ENCODE assay signal across 12 cellular contexts in the genomic region with DNA sequence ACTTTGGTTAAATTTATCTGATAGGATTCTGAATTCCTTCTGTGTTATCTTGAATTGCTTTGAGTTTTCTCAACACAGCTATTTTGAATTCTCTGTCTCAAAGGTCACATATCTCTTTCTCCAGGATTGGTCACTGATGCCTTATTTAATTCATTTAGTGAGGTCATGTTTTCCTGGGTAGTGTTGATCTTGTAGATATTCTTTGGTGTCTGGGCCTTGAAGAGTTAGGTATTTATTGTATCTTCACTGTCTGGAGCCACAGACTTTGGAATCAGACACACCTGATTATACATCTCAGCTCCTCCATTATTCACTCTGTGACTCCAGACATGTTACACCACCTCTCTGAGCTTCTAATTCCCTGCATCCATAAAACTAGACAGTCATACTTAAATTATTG. TPM values are rescaled to one million over a fixed set of nuclear protein-coding genes. Genes with fewer than 3 reads are reported as not detected.
DNase-seq lines count a peak whose midpoint lies in the region; ATAC-seq, FAIRE-seq and TF ChIP-seq lines count a peak whose summit lies in the region.
"Had no signal": no experiment of that assay in that cellular context is flagged by ENCODE, and none has a peak within 500 bp of the region (broad histone marks: within the 10 kb centered on the region; RNA-seq: fewer than 3 reads in every experiment).

No MANE protein-coding gene starts in this region.

- DNase-seq in IMR-90 (peak; percentile 33), brain microvascular endothelial cell (no peak), trophoblast cell (peak; percentile 68 to 93), HTR-8/SVneo (ENCODE audit: insufficient read length, low spot score) (no peak), MG63 (no peak), NK-92 (lab: John Stamatoyannopoulos, UW; ENCODE audit: unreplicated experiment) (no peak)
- DNase-seq: COR-L47, H9, MV-4-11, NCI-H1930, PC-9 had no signal

- H3K9me1 ChIP-seq in IMR-90 (ENCODE audit: insufficient read depth, low read length): peaks cover 32% of the 10 kb centered on the region

- TF ChIP-seq CTCF in IMR-90 (conservative IDR thresholded peaks at IDR 0.05; ENCODE audit: low read depth, low read length) (no peak), brain microvascular endothelial cell (IDR thresholded peaks at IDR 0.05; ENCODE audit: low read depth, low read length, missing control alignments) (no peak)

- H3K4me3 ChIP-seq in BLaER1 (no peak overlapping the region), IMR-90 (ENCODE audit: insufficient read depth, low read depth, low read length) (no peak overlapping the region), brain microvascular endothelial cell (ENCODE audit: low read depth, low read length) (no peak overlapping the region), trophoblast cell (ENCODE audit: low read depth, low read length) (no peak overlapping the region), MG63 (no peak overlapping the region)
- H3K4me3 ChIP-seq: PC-9 had no signal

- ATAC-seq in IMR-90 (ENCODE audit: low read depth): no peak

- FAIRE-seq in HTR-8/SVneo (lab: Jason Lieb, UNC): no peak

- H4K20me1 ChIP-seq in BLaER1 (no peaks in the 10 kb centered on the region), IMR-90 (ENCODE audit: insufficient read depth, low read length) (no peaks in the 10 kb centered on the region)

- no peak for TF ChIP-seq POLR2A in IMR-90 (IDR thresholded peaks at IDR 0.05; ENCODE audit: low read depth, low read length)

- H2BK120ac ChIP-seq in IMR-90 (ENCODE audit: low read depth, low read length): peak overlapping the region; percentile 98
- H2BK120ac ChIP-seq in trophoblast cell (ENCODE audit: insufficient read depth, low read length, poor library complexity): no peak overlapping the region

- H3K9me3 ChIP-seq in BLaER1 (no peaks in the 10 kb centered on the region; the same call in 1 of the 2 replicates), IMR-90 (ENCODE audit: control insufficient read depth, insufficient read depth, low read length) (no peaks in the 10 kb centered on the region), trophoblast cell (ENCODE audit: insufficient read depth, low read depth, low read length) (no peaks in the 10 kb centered on the region), MG63 (no peaks in the 10 kb centered on the region)

- peak overlapping the region; percentile 92; the same call in 2 of the 3 replicates for H2BK15ac ChIP-seq in IMR-90 (ENCODE audit: low read depth, low read length)

- H4K8ac ChIP-seq in IMR-90 (ENCODE audit: low read depth in 2 of 2, low read length in 2 of 2): peak overlapping the region; percentile 16 to 56; a peak in 2 of 4 replicates
- H4K8ac ChIP-seq in trophoblast cell (ENCODE audit: low read depth, low read length): no peak overlapping the region

- dilution Hi-C loops in IMR-90 (cut with HindIII; ENCODE audit: low sequenced_read_pairs, unreplicated experiment): no loop called here

- TF ChIP-seq RAD21 in IMR-90 (IDR thresholded peaks at IDR 0.05; ENCODE audit: low read length): no peak

- no TSS peak for BruUV-seq in IMR-90 (replicated peaks; lab: Mats Ljungman, UMichigan)

- H3K27ac ChIP-seq in BLaER1: peak overlapping the region; percentile 90; the same call in 1 of the 2 replicates
- H3K27ac ChIP-seq in IMR-90 (ENCODE audit: insufficient read depth, low read length): 0 out of 2 replicates have a peak overlapping the region, but pooled peaks have one; percentile 48
- H3K27ac ChIP-seq in brain microvascular endothelial cell: peak overlapping the region; percentile 27
- H3K27ac ChIP-seq in trophoblast cell (ENCODE audit: low read depth, low read length): no peak overlapping the region
- H3K27ac ChIP-seq: PC-9 had no signal

- H2AFZ ChIP-seq in IMR-90 (replicated peaks; ENCODE audit: low read length, poor library complexity): no peak overlapping the region
- no peak overlapping the region for H2AFZ ChIP-seq in trophoblast cell (ENCODE audit: insufficient read depth, low read length, poor library complexity)
- H2AFZ ChIP-seq: PC-9 had no signal

- H3K4me2 ChIP-seq in BLaER1: peak overlapping the region; percentile 78
- no peak overlapping the region for H3K4me2 ChIP-seq in IMR-90 (ENCODE audit: low read depth, low read length)
- no peak overlapping the region for H3K4me2 ChIP-seq in trophoblast cell (ENCODE audit: low read length)
- H3K4me2 ChIP-seq: PC-9 had no signal

- in situ Hi-C loops in IMR-90 (cut with MboI; ENCODE audit: low sequenced_read_pairs) (no loop called here), brain microvascular endothelial cell (cut with HindIII; ENCODE audit: low pct_ligation_motif_present, low sequenced_read_pairs) (no loop called here)

- H3K23ac ChIP-seq in IMR-90 (ENCODE audit: low read depth, low read length) (peak overlapping the region; percentile 19; the same call in 1 of the 2 replicates), trophoblast cell (ENCODE audit: low read length) (no peak overlapping the region)

- H3K36me3 ChIP-seq in BLaER1 (no peaks in the 10 kb centered on the region), IMR-90 (ENCODE audit: control insufficient read depth, insufficient read depth, low read length) (no peaks in the 10 kb centered on the region), brain microvascular endothelial cell (replicated peaks) (no peaks in the 10 kb centered on the region), trophoblast cell (ENCODE audit: control insufficient read depth in 1 of 2, insufficient read depth in 2 of 2, low read length in 2 of 2) (no peaks in the 10 kb centered on the region), MG63 (no peaks in the 10 kb centered on the region)

- H3K18ac ChIP-seq in IMR-90 (ENCODE audit: low read depth, low read length) (peak overlapping the region; percentile 40; the same call in 1 of the 2 replicates), trophoblast cell (ENCODE audit: low read length) (no peak overlapping the region)

- POLR2A ChIA-PET in IMR-90 (lab: Charles Lee; ENCODE audit: unreplicated experiment): interaction anchor here (0.6 kb wide), 1 partner anchor 32 kb away, joined by 4 read pairs; no protein-coding TSS in a partner anchor

- H2AK5ac ChIP-seq in IMR-90 (ENCODE audit: low read depth, low read length): no peak overlapping the region
- H2AK5ac ChIP-seq in trophoblast cell (ENCODE audit: low read length): no peak overlapping the region

- H4K5ac ChIP-seq in IMR-90 (ENCODE audit: low read depth, low read length): no peak overlapping the region; the same call in 1 of the 2 replicates

- peaks cover 98% of the 10 kb centered on the region for H3K4me1 ChIP-seq in BLaER1
- peaks cover 34% of the 10 kb centered on the region for H3K4me1 ChIP-seq in IMR-90 (ENCODE audit: control insufficient read depth, insufficient read depth, low read length)
- no peaks in the 10 kb centered on the region for H3K4me1 ChIP-seq in trophoblast cell (ENCODE audit: control insufficient read depth in 1 of 2, insufficient read depth in 2 of 2, low read length in 2 of 2)

- peak overlapping the region; percentile 90 for H3K4ac ChIP-seq in IMR-90 (ENCODE audit: low read depth, low read length)
- H3K4ac ChIP-seq in trophoblast cell (ENCODE audit: low read depth, low read length): no peak overlapping the region

- no peak overlapping the region for H4K12ac ChIP-seq in trophoblast cell (ENCODE audit: low read depth, low read length)

- H2AK9ac ChIP-seq in IMR-90 (replicated peaks; ENCODE audit: low read depth, low read length, poor library complexity): no peak overlapping the region

- H2BK12ac ChIP-seq in trophoblast cell (ENCODE audit: low read length): no peak overlapping the region

- no peaks in the 10 kb centered on the region for H3K27me3 ChIP-seq in BLaER1
- H3K27me3 ChIP-seq in IMR-90 (ENCODE audit: control insufficient read depth, insufficient read depth, low read length): no peaks in the 10 kb centered on the region
- H3K27me3 ChIP-seq in brain microvascular endothelial cell (replicated peaks): no peaks in the 10 kb centered on the region
- no peaks in the 10 kb centered on the region for H3K27me3 ChIP-seq in trophoblast cell (ENCODE audit: insufficient read depth, low read length)
- no peaks in the 10 kb centered on the region for H3K27me3 ChIP-seq in MG63

- intact Hi-C loops in IMR-90 (cut with micrococcal nuclease): no loop called here

- H3K9ac ChIP-seq in BLaER1: no peak overlapping the region
- H3K9ac ChIP-seq in IMR-90 (ENCODE audit: low read depth, low read length): no peak overlapping the region
- no peak overlapping the region for H3K9ac ChIP-seq in trophoblast cell (ENCODE audit: low read length)

- peak overlapping the region; percentile 75 for H2BK20ac ChIP-seq in IMR-90 (ENCODE audit: low read depth, low read length)

- no peaks in the 10 kb centered on the region for H3K79me2 ChIP-seq in trophoblast cell (ENCODE audit: control insufficient read depth, insufficient read depth, low read length, poor library complexity)

- no peak overlapping the region; the same call in 1 of the 2 replicates for H3K56ac ChIP-seq in IMR-90 (ENCODE audit: extremely low read depth, insufficient read depth, low read length)

- H2BK5ac ChIP-seq in IMR-90 (ENCODE audit: low read depth, low read length, poor library complexity, severe bottlenecking) (peak overlapping the region; percentile 99), trophoblast cell (ENCODE audit: low read depth, low read length, poor library complexity) (no peak overlapping the region)

- H3K79me1 ChIP-seq in IMR-90 (ENCODE audit: low read depth in 1 of 2, low read length in 2 of 2) (peaks cover 0 to 15% of the 10 kb centered on the region in 2 experiments; a peak in 1 of 4 replicates), trophoblast cell (ENCODE audit: low read length) (peaks cover 2% of the 10 kb centered on the region)

- H3K14ac ChIP-seq in IMR-90 (replicated peaks; ENCODE audit: low read depth, low read length): peak overlapping the region; percentile 70; the same call in 1 of the 2 replicates
- no peak overlapping the region for H3K14ac ChIP-seq in trophoblast cell (ENCODE audit: low read length)

- H4K91ac ChIP-seq in IMR-90 (ENCODE audit: insufficient read depth, low read depth, low read length) (peak overlapping the region; percentile 90), trophoblast cell (ENCODE audit: low read depth, low read length) (no peak overlapping the region)

- CTCF ChIA-PET in IMR-90 (lab: Yijun Ruan, JAX): no interaction called here

TF ChIP-seq in IMR-90, 13 proteins besides CTCF, POLR2A, EP300 and RAD21 (continues in another document):
- TF ChIP-seq FOS (IDR thresholded peaks at IDR 0.05; ENCODE audit: low read depth, low read length) (no peak), SMC3 (IDR thresholded peaks at IDR 0.05; ENCODE audit: low read depth, low read length) (no peak), MXI1 (IDR thresholded peaks at IDR 0.05; ENCODE audit: borderline replicate concordance, low read depth, low read length) (no peak), MAZ (IDR thresholded peaks at IDR 0.05; ENCODE audit: borderline replicate concordance, low read depth, low read length) (no peak), RFX5 (IDR thresholded peaks at IDR 0.05; ENCODE audit: low read depth, low read length) (no peak), BHLHE40 (IDR thresholded peaks at IDR 0.05; ENCODE audit: low read depth, low read length) (no peak)

RNA-seq across cellular contexts. Expression of gene ETS2, which starts 34.2 kb away (rescaled TPM):
- 20.6 and 21.7 TPM in 2 replicates for total RNA-seq in IMR-90 (2012; rRNA removed)
- polyA plus RNA-seq in IMR-90 (2012; rRNA removed): 21.3 and 22.8 TPM in 2 replicates
- polyA plus RNA-seq in IMR-90 (2012; cell fraction: cytosol; rRNA removed): 18.3 and 18.4 TPM in 2 replicates
- 42.7 and 92.6 TPM in 2 replicates for polyA plus RNA-seq in IMR-90 (2012; cell fraction: nucleus; rRNA removed; ENCODE audit: low replicate concordance)
- polyA plus RNA-seq in trophoblast cell (2013): 17.3 and 18.1 TPM in 2 replicates
- total RNA-seq in MG63 (2014; rRNA removed; shearing (Covaris generic); ENCODE audit: low replicate concordance): 12.6 and 12.7 TPM in 2 replicates

Comparison
In these comparisons a context has a peak if more than half of its experiments do, and no peak if none do; other contexts are left out.
1. DNase-seq: peak in IMR-90 (single experiment) and trophoblast cell (2 of 2); none in brain microvascular endothelial cell (single experiment), HTR-8/SVneo (single experiment), MG63 (single experiment) and NK-92 (single experiment).